Comparison of ENCODE assay signal across 10 cellular contexts in genomic region chr22:31162015-31162765, GRCh38. TPM values are rescaled to one million over a fixed set of nuclear protein-coding genes. Genes with fewer than 3 reads are reported as not detected.
DNase-seq lines count a peak whose midpoint lies in the region; ATAC-seq and TF ChIP-seq lines count a peak whose summit lies in the region.
"Had no signal": no experiment of that assay in that cellular context is flagged by ENCODE, and none has a peak within 500 bp of the region (broad histone marks: within the 10 kb centered on the region; RNA-seq: fewer than 3 reads in every experiment).

No MANE protein-coding gene starts in this region.

- DNase-seq in stimulated activated naive CD8-positive, alpha-beta T cell treated with anti-CD3 and anti-CD28 coated beads, Interleukin-15, Interleukin-2, amounts not matched to agents 100 U/mL and 50 U/mL, for 24 hours = no peak
- DNase-seq in mesothelial cell of epicardium (ENCODE audit: low spot score in 2 of 2, unreplicated experiment in 2 of 2) (no peak), aorta (no peak), HuH-7 (ENCODE audit: low spot score) (no peak), NCI-H128 (lab: John Stamatoyannopoulos, UW; ENCODE audit: unreplicated experiment) (no peak), T1000 (lab: John Stamatoyannopoulos, UW) (no peak)
- DNase-seq: stimulated activated CD4-positive, alpha-beta T cell treated with anti-CD3 and anti-CD28 coated beads, Interleukin-2, amount 100 ng/mL, for 24 hours had no signal

- H3K27me3 ChIP-seq in aorta (ENCODE audit: control insufficient read depth in 1 of 2, insufficient read depth in 2 of 2, low read length in 1 of 2) = no peaks in the 10 kb centered on the region

- intact Hi-C loops in aorta (cut with DNase I) = loop anchor here in 1 of 2 donors (5.0 kb wide), 1 partner anchor 50 kb away; the partner anchor contains the start of gene LIMK2

- no peak for ATAC-seq in stimulated activated naive CD8-positive, alpha-beta T cell treated with anti-CD3 and anti-CD28 coated beads, Interleukin-15, Interleukin-2, amounts not matched to agents 100 U/mL and 50 U/mL, for 24 hours
- no peak for ATAC-seq in aorta (ENCODE audit: low FRiP score)
- ATAC-seq: WTC11 had no signal

- H3K4me1 ChIP-seq in aorta (ENCODE audit: control insufficient read depth in 1 of 2, insufficient read depth in 2 of 2, low read length in 2 of 2) = peaks cover 0 to 5% of the 10 kb centered on the region in 2 donors

- H3K4me3 Mint-ChIP-seq in stimulated activated naive CD8-positive, alpha-beta T cell treated with anti-CD3 and anti-CD28 coated beads, Interleukin-15, Interleukin-2, amounts not matched to agents 100 ng/mL and 50 ng/mL, for 24 hours = peak overlapping the region; percentile 62
- H3K4me3 Mint-ChIP-seq in brain (peak overlapping the region; percentile 79 to 100 (median 99)), mesothelial cell of epicardium (peak overlapping the region; percentile 48)

- TF ChIP-seq CTCF in brain (conservative IDR thresholded peaks at IDR 0.05) = no peak
- no peak for TF ChIP-seq CTCF in mesothelial cell of epicardium (IDR thresholded peaks at IDR 0.05; ENCODE audit: unreplicated experiment)

- WGBS in aorta, 2 donors = 17 to 21% methylated on average over 5 of the region's 5 CpGs

- peak overlapping the region; percentile 33 to 67 for H3K27ac ChIP-seq in aorta (ENCODE audit: low read depth in 1 of 2, low read length in 2 of 2)

- H3K36me3 ChIP-seq in aorta (ENCODE audit: control insufficient read depth in 1 of 2, insufficient read depth in 2 of 2, low read length in 1 of 2) = peaks cover 0 to 2% of the 10 kb centered on the region in 2 donors

- H3K4me1 Mint-ChIP-seq in stimulated activated naive CD8-positive, alpha-beta T cell treated with anti-CD3 and anti-CD28 coated beads, Interleukin-15, Interleukin-2, amounts not matched to agents 100 ng/mL and 50 ng/mL, for 24 hours (ENCODE audit: low read depth) = peaks cover 40% of the 10 kb centered on the region
- H3K4me1 Mint-ChIP-seq in brain (peaks cover 42% of the 10 kb centered on the region), mesothelial cell of epicardium (peaks cover 25% of the 10 kb centered on the region)

- H3K36me3 Mint-ChIP-seq in stimulated activated naive CD8-positive, alpha-beta T cell treated with anti-CD3 and anti-CD28 coated beads, Interleukin-15, Interleukin-2, amounts not matched to agents 100 ng/mL and 50 ng/mL, for 24 hours (ENCODE audit: low read depth) = peaks cover 13% of the 10 kb centered on the region
- H3K36me3 Mint-ChIP-seq in brain (peaks cover 34% of the 10 kb centered on the region), mesothelial cell of epicardium (peaks cover 10% of the 10 kb centered on the region)

- H3K9me3 Mint-ChIP-seq in stimulated activated naive CD8-positive, alpha-beta T cell treated with anti-CD3 and anti-CD28 coated beads, Interleukin-15, Interleukin-2, amounts not matched to agents 100 ng/mL and 50 ng/mL, for 24 hours = no peaks in the 10 kb centered on the region
- H3K9me3 Mint-ChIP-seq in brain = peaks cover 0 to 3% (median 0%) of the 10 kb centered on the region in 5 experiments
- H3K9me3 Mint-ChIP-seq in mesothelial cell of epicardium = no peaks in the 10 kb centered on the region

- peak overlapping the region in 1 of 2 donors; percentile 8 for H3K4me3 ChIP-seq in aorta (ENCODE audit: low read length in 2 of 2)

- H3K27me3 Mint-ChIP-seq in stimulated activated naive CD8-positive, alpha-beta T cell treated with anti-CD3 and anti-CD28 coated beads, Interleukin-15, Interleukin-2, amounts not matched to agents 100 ng/mL and 50 ng/mL, for 24 hours = peaks cover 3% of the 10 kb centered on the region
- H3K27me3 Mint-ChIP-seq in brain = peaks cover 36% of the 10 kb centered on the region
- peaks cover 17% of the 10 kb centered on the region for H3K27me3 Mint-ChIP-seq in mesothelial cell of epicardium (ENCODE audit: low read depth)

- peak overlapping the region; percentile 49 for H3K27ac Mint-ChIP-seq in stimulated activated naive CD8-positive, alpha-beta T cell treated with anti-CD3 and anti-CD28 coated beads, Interleukin-15, Interleukin-2, amounts not matched to agents 100 ng/mL and 50 ng/mL, for 24 hours
- H3K27ac Mint-ChIP-seq in brain = peak overlapping the region in 4 of 5 experiments; percentile 17 to 76 (median 54)
- H3K27ac Mint-ChIP-seq in mesothelial cell of epicardium = peak overlapping the region; percentile 12
- H3K27ac Mint-ChIP-seq: WTC11 had no signal

- no peaks in the 10 kb centered on the region for H3K9me3 ChIP-seq in aorta (ENCODE audit: control insufficient read depth, low read length)

RNA-seq across cellular contexts. Expression of gene RNF185, which starts 2.2 kb away (rescaled TPM):
- polyA plus RNA-seq in brain (ENCODE audit: insufficient read depth, low read depth, low replicate concordance) = 26.1 TPM
- 27.4 to 28.6 TPM (median 27.8 TPM) in 3 replicates for total RNA-seq in mesothelial cell of epicardium
- 10 to 100 TPM; 42.8 to 62.5 TPM for total RNA-seq in aorta
- polyA plus RNA-seq in aorta = 10 to 100 TPM; 26.3 to 36.1 TPM

RNA-seq across cellular contexts. Expression of gene PLA2G3, which starts 21.9 kb away (rescaled TPM):
- 0.12 TPM for polyA plus RNA-seq in brain (ENCODE audit: insufficient read depth, low read depth, low replicate concordance)
- 0.11 to 0.29 TPM (median 0.20 TPM) in 3 replicates for total RNA-seq in mesothelial cell of epicardium
- total RNA-seq in aorta = not detected
- polyA plus RNA-seq in aorta = under 1 TPM in 1 of 2 donors, not detected in 1; 0.33 TPM

RNA-seq across cellular contexts. Expression of gene INPP5J, which starts 39.4 kb away (rescaled TPM):
- polyA plus RNA-seq in brain (ENCODE audit: insufficient read depth, low read depth, low replicate concordance) (5.6 TPM), aorta (1 to 10 TPM; 7.6 to 8.3 TPM)
- total RNA-seq in mesothelial cell of epicardium (8.6 to 10.8 TPM (median 9.3 TPM) in 3 replicates), aorta (1 to 10 TPM; 2.4 to 3.3 TPM)

RNA-seq across cellular contexts. Expression of gene LIMK2, which starts 49.9 kb away (rescaled TPM):
- polyA plus RNA-seq in brain (ENCODE audit: insufficient read depth, low read depth, low replicate concordance) = 20.5 TPM
- total RNA-seq in mesothelial cell of epicardium = 109 to 121 TPM (median 117 TPM) in 3 replicates
- total RNA-seq in aorta = 10 to 100 TPM; 35.4 to 55.2 TPM
- 10 to 100 TPM; 10.9 to 28.8 TPM for polyA plus RNA-seq in aorta

RNA-seq across cellular contexts. Expression of gene SELENOM, which starts 54.8 kb away (rescaled TPM):
- polyA plus RNA-seq in brain (ENCODE audit: insufficient read depth, low read depth, low replicate concordance) (96.1 TPM), aorta (1,000 to 10,000 TPM in 1 of 2 donors, 100 to 1,000 TPM in 1; 806 to 1,228 TPM)
- total RNA-seq in mesothelial cell of epicardium (38.8 to 40.9 TPM (median 39.7 TPM) in 3 replicates), aorta (100 to 1,000 TPM; 368 to 526 TPM)

Comparison
In these comparisons a context has a peak if more than half of its experiments do, and no peak if none do; other contexts are left out.
1. H3K4me3 Mint-ChIP-seq: peak in every context shown above with its lines; median percentile 99 in brain; 62 in stimulated activated naive CD8-positive, alpha-beta T cell treated with anti-CD3 and anti-CD28 coated beads, Interleukin-15, Interleukin-2, amounts not matched to agents 100 ng/mL and 50 ng/mL, for 24 hours; 48 in mesothelial cell of epicardium.